In genomic region chr9:109557481-109557880, GRCh38 we compare ENCODE assay signal across 22 cellular contexts. TPM values are rescaled to one million over a fixed set of nuclear protein-coding genes. Genes with fewer than 3 reads are reported as not detected.
DNase-seq lines count a peak whose midpoint lies in the region; ATAC-seq, FAIRE-seq and TF ChIP-seq lines count a peak whose summit lies in the region.
"Had no signal": no experiment of that assay in that cellular context is flagged by ENCODE, and none has a peak within 500 bp of the region (broad histone marks: within the 10 kb centered on the region; RNA-seq: fewer than 3 reads in every experiment).

No MANE protein-coding gene starts in this region.

- H3K4me3 ChIP-seq in RWPE2 (ENCODE audit: severe bottlenecking) = no peak overlapping the region
- no peak overlapping the region for H3K4me3 ChIP-seq in keratinocyte (ENCODE audit: control insufficient read depth in 2 of 3, extremely low read depth in 1 of 3, insufficient read depth in 2 of 3, low read depth in 1 of 3, low read length in 3 of 3)
- H3K4me3 ChIP-seq in smooth muscle cell = no peak overlapping the region
- H3K4me3 ChIP-seq in coronary artery = no peak overlapping the region
- H3K4me3 ChIP-seq: Peyer's patch had no signal

- H3K27ac ChIP-seq in RWPE2 (ENCODE audit: poor library complexity, severe bottlenecking) = peak overlapping the region; percentile 98
- peak overlapping the region; percentile 98 for H3K27ac ChIP-seq in epithelial cell of prostate
- peak overlapping the region; percentile 75 for H3K27ac ChIP-seq in keratinocyte (ENCODE audit: control insufficient read depth, insufficient read depth, low read length)
- H3K27ac ChIP-seq in smooth muscle cell (ENCODE audit: low read depth) = no peak overlapping the region
- H3K27ac ChIP-seq in coronary artery = no peak overlapping the region
- H3K27ac ChIP-seq: Peyer's patch had no signal

- H2AFZ ChIP-seq in keratinocyte (ENCODE audit: control insufficient read depth, low read length) = peak overlapping the region; percentile 60
- no peak overlapping the region for H2AFZ ChIP-seq in smooth muscle cell (ENCODE audit: low read depth)

- no peaks in the 10 kb centered on the region for H4K20me1 ChIP-seq in keratinocyte (ENCODE audit: control insufficient read depth, extremely low read depth, insufficient read depth, low read length)
- no peaks in the 10 kb centered on the region for H4K20me1 ChIP-seq in smooth muscle cell (ENCODE audit: low read depth)

- no peaks in the 10 kb centered on the region for H3K27me3 ChIP-seq in RWPE2 (ENCODE audit: insufficient read depth, poor library complexity, severe bottlenecking)
- no peaks in the 10 kb centered on the region for H3K27me3 ChIP-seq in keratinocyte (ENCODE audit: control insufficient read depth, extremely low read depth, insufficient read depth, low read length)
- no peaks in the 10 kb centered on the region for H3K27me3 ChIP-seq in smooth muscle cell (ENCODE audit: low read depth)
- H3K27me3 ChIP-seq: BE2C, Peyer's patch had no signal

- H3K4me2 ChIP-seq in keratinocyte (ENCODE audit: control insufficient read depth, extremely low read depth, insufficient read depth, low read depth, low read length) (peak overlapping the region; percentile 66), smooth muscle cell (peak overlapping the region; percentile 14)

- H3K79me2 ChIP-seq in keratinocyte (ENCODE audit: control insufficient read depth, insufficient read depth, low read length) (no peaks in the 10 kb centered on the region), smooth muscle cell (ENCODE audit: low read depth) (no peaks in the 10 kb centered on the region)

- no peak for ATAC-seq in RWPE2 (ENCODE audit: low read depth)
- ATAC-seq: HCT116, Right ventricle myocardium inferior had no signal

- H3K9me3 ChIP-seq in RWPE2 (ENCODE audit: severe bottlenecking) = no peaks in the 10 kb centered on the region
- no peaks in the 10 kb centered on the region for H3K9me3 ChIP-seq in keratinocyte (ENCODE audit: control insufficient read depth, low read depth, low read length)
- H3K9me3 ChIP-seq in smooth muscle cell (replicated peaks; ENCODE audit: low read depth) = no peaks in the 10 kb centered on the region
- H3K9me3 ChIP-seq: BE2C, Peyer's patch had no signal

- H3K4me1 ChIP-seq in RWPE2 (ENCODE audit: insufficient read depth, poor library complexity, severe bottlenecking) = peaks cover 27% of the 10 kb centered on the region
- H3K4me1 ChIP-seq in keratinocyte (ENCODE audit: control insufficient read depth, extremely low read depth, insufficient read depth, low read length) = peaks cover 49% of the 10 kb centered on the region
- no peaks in the 10 kb centered on the region for H3K4me1 ChIP-seq in smooth muscle cell (ENCODE audit: low read depth)
- H3K4me1 ChIP-seq: BE2C, Peyer's patch had no signal

- DNase-seq in RWPE2 (ENCODE audit: low spot score) (no peak), epithelial cell of prostate (ENCODE audit: low read depth, low spot score) (peak; percentile 66), keratinocyte (ENCODE audit: low read depth, low spot score) (no peak), smooth muscle cell (lab: John Stamatoyannopoulos, UW; ENCODE audit: unreplicated experiment) (no peak), coronary artery (ENCODE audit: low spot score) (no peak), NCI-H146 treated with DMSO at 0.1 percent for 48 hours (lab: John Stamatoyannopoulos, UW; ENCODE audit: unreplicated experiment) (no peak), NCI-H82 (lab: John Stamatoyannopoulos, UW) (no peak), GM19239 (ENCODE audit: insufficient read length, low spot score) (no peak)
- DNase-seq: BE2C, DND-41, GOT3, KBM-7, NCI-H1105, NCI-H146, NCI-H2029 treated with DMSO at 0.1 percent for 48 hours, NCI-H226, NCI-H510A treated with DMSO at 0.1 percent for 48 hours, NCI-H774, Peyer's patch had no signal

- dilution Hi-C loops in keratinocyte (cut with MboI; ENCODE audit: extremely low pct_ligation_motif_present, low sequenced_read_pairs) = no loop called here

- TF ChIP-seq CTCF in RWPE2 (IDR thresholded peaks at IDR 0.05; ENCODE audit: poor library complexity, severe bottlenecking) = no peak
- no peak for TF ChIP-seq CTCF in keratinocyte (optimal IDR thresholded peaks at IDR 0.05 in 1 of 3, IDR thresholded peaks at IDR 0.05 in 1 of 3, conservative IDR thresholded peaks at IDR 0.05 in 1 of 3; ENCODE audit: extremely low read depth in 1 of 3, insufficient read depth in 2 of 3, low read length in 3 of 3)
- TF ChIP-seq CTCF in smooth muscle cell (IDR thresholded peaks at IDR 0.05; ENCODE audit: borderline replicate concordance, insufficient read depth, poor library complexity, severe bottlenecking) = no peak
- no peak for TF ChIP-seq CTCF in coronary artery (IDR thresholded peaks at IDR 0.05)

- 67% methylated on average over 6 of the region's 6 CpGs for WGBS in smooth muscle cell (ENCODE audit: low lambda C conversion rate)

- H3K36me3 ChIP-seq in RWPE2 (ENCODE audit: low read depth) (no peaks in the 10 kb centered on the region), keratinocyte (ENCODE audit: control insufficient read depth in 2 of 2, extremely low read depth in 1 of 2, insufficient read depth in 2 of 2, low read length in 2 of 2) (no peaks in the 10 kb centered on the region), smooth muscle cell (ENCODE audit: low read depth) (no peaks in the 10 kb centered on the region)
- H3K36me3 ChIP-seq: BE2C, Peyer's patch had no signal

- H3F3A ChIP-seq in smooth muscle cell (ENCODE audit: low read depth) = no peaks in the 10 kb centered on the region

- H3K9me1 ChIP-seq in keratinocyte (ENCODE audit: control insufficient read depth, extremely low read depth, insufficient read depth, low read length) = no peaks in the 10 kb centered on the region

- H3K9ac ChIP-seq in keratinocyte (ENCODE audit: control insufficient read depth, extremely low read depth, insufficient read depth, low read length) (no peak overlapping the region), smooth muscle cell (ENCODE audit: low read depth) (no peak overlapping the region)

- FAIRE-seq in keratinocyte (lab: Jason Lieb, UNC) (no peak), GM19239 (lab: Jason Lieb, UNC) (no peak)
- FAIRE-seq: GM12891 had no signal

RNA-seq across cellular contexts. Expression of gene PTPN3, which starts 59.4 kb away (rescaled TPM):
- polyA plus RNA-seq in keratinocyte = 15.9 to 20.6 TPM (median 19.9 TPM) in 3 replicates
- 8.3 TPM for polyA plus RNA-seq in keratinocyte (2011; ENCODE audit: low read depth)
- polyA plus RNA-seq in keratinocyte (2011; cell fraction: cytosol; rRNA removed) = 15.4 and 21.3 TPM in 2 replicates
- 34.5 and 35.5 TPM in 2 replicates for polyA plus RNA-seq in keratinocyte (2011; cell fraction: nucleus; rRNA removed)
- 13.4 and 15.9 TPM in 2 replicates for polyA plus RNA-seq in keratinocyte (2012; ENCODE audit: low replicate concordance)
- 24.3 to 36.2 TPM (median 33.0 TPM) in 3 replicates for polyA minus RNA-seq in keratinocyte
- 17.8 TPM for polyA minus RNA-seq in keratinocyte (2011; cell fraction: cytosol; rRNA and poly(A)+ RNA removed)
- 23.1 and 35.5 TPM in 2 replicates for polyA minus RNA-seq in keratinocyte (2011; cell fraction: nucleus; rRNA and poly(A)+ RNA removed)
- total RNA-seq in smooth muscle cell = 4.7 and 5.5 TPM in 2 replicates
- 2.2 and 5.3 TPM in 2 replicates for polyA plus RNA-seq in smooth muscle cell

Comparison
In these comparisons a context has a peak if more than half of its experiments do, and no peak if none do; other contexts are left out.
1. H3K27ac ChIP-seq: peak in RWPE2 (single experiment), epithelial cell of prostate (single experiment) and keratinocyte (single experiment); none in smooth muscle cell (single experiment) and coronary artery (0 of 2).